In the genomic region with DNA sequence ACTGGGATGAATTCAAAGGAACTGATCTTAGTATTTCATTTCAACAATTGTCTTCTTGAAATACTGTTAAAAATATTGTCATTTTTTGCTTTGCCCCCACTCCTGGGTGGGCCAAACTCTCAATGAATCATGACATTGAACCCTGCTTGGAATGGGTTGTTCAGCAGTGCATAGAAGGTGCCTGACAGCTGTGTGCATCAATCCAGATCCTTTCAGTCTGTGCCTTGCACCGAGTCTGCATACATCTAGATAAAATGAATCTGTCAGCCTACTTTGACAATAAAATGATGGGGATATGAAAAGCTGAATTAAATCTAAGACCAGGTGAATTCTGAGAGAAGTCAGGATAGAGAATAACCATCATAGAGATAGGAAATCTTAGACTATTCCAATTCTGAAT, we compare ENCODE assay signal across 33 cellular contexts.
DNase-seq lines count a peak whose midpoint lies in the region; ATAC-seq, FAIRE-seq and TF ChIP-seq lines count a peak whose summit lies in the region.
"Had no signal": no experiment of that assay in that cellular context is flagged by ENCODE, and none has a peak within 500 bp of the region (broad histone marks: within the 10 kb centered on the region; RNA-seq: fewer than 3 reads in every experiment).

No MANE protein-coding gene starts in this region.

- no peaks in the 10 kb centered on the region for H3K4me1 Mint-ChIP-seq in progenitor cell of endocrine pancreas (ENCODE audit: low read depth)
- no peaks in the 10 kb centered on the region for H3K4me1 Mint-ChIP-seq in activated naive CD4-positive, alpha-beta T cell treated with anti-CD3 and anti-CD28 coated beads, Interleukin-2, amount 10 ng/mL, durations not matched to agents 7 days and 5 days
- H3K4me1 Mint-ChIP-seq: B cell; CD14-positive monocyte; CD4-positive, alpha-beta memory T cell; CD4-positive, CD25-positive, alpha-beta regulatory T cell; CD8-positive, alpha-beta memory T cell had no signal

- H3K9me2 ChIP-seq in neural cell (ENCODE audit: insufficient read depth, low read length) = no peaks in the 10 kb centered on the region

- no peak overlapping the region for H3K9ac ChIP-seq in neural cell (ENCODE audit: low read length)
- H3K9ac ChIP-seq: BLaER1; BLaER1 treated with 17β-estradiol and CSF1 and Interleukin-3, amounts not matched to agents 10 nM and 100 nM had no signal

- peak; percentile 17 for TF ChIP-seq RAD21 in neural cell (conservative IDR thresholded peaks at IDR 0.05)

- H3K36me3 ChIP-seq in neural cell (ENCODE audit: insufficient read depth, low read length) = no peaks in the 10 kb centered on the region
- H3K36me3 ChIP-seq: BE2C; BLaER1; BLaER1 treated with 17β-estradiol and CSF1 and Interleukin-3, amounts not matched to agents 10 nM and 100 nM had no signal

- peaks cover 5% of the 10 kb centered on the region for H3K36me3 Mint-ChIP-seq in progenitor cell of endocrine pancreas (ENCODE audit: insufficient read depth)
- H3K36me3 Mint-ChIP-seq in activated naive CD4-positive, alpha-beta T cell treated with anti-CD3 and anti-CD28 coated beads, Interleukin-2, amount 10 ng/mL, durations not matched to agents 7 days and 5 days = no peaks in the 10 kb centered on the region
- H3K36me3 Mint-ChIP-seq: CD14-positive monocyte; CD4-positive, alpha-beta memory T cell; CD4-positive, CD25-positive, alpha-beta regulatory T cell; CD8-positive, alpha-beta memory T cell; CD8-positive, alpha-beta T cell had no signal

- no peak overlapping the region for H3K4me3 Mint-ChIP-seq in progenitor cell of endocrine pancreas (ENCODE audit: low read depth)
- no peak overlapping the region for H3K4me3 Mint-ChIP-seq in activated naive CD4-positive, alpha-beta T cell treated with anti-CD3 and anti-CD28 coated beads, Interleukin-2, amount 10 ng/mL, durations not matched to agents 7 days and 5 days
- H3K4me3 Mint-ChIP-seq: B cell; CD14-positive monocyte; CD4-positive, alpha-beta T cell; CD4-positive, CD25-positive, alpha-beta regulatory T cell; CD8-positive, alpha-beta memory T cell; CD8-positive, alpha-beta T cell had no signal

- peaks cover 3% of the 10 kb centered on the region for H3K9me3 Mint-ChIP-seq in progenitor cell of endocrine pancreas (ENCODE audit: low read depth)
- no peaks in the 10 kb centered on the region for H3K9me3 Mint-ChIP-seq in activated naive CD4-positive, alpha-beta T cell treated with anti-CD3 and anti-CD28 coated beads, Interleukin-2, amount 10 ng/mL, durations not matched to agents 7 days and 5 days
- H3K9me3 Mint-ChIP-seq: CD4-positive, alpha-beta T cell had no signal

- H3K4me3 ChIP-seq in neural cell (ENCODE audit: low read length) = no peak overlapping the region
- H3K4me3 ChIP-seq: A549; BLaER1; BLaER1 treated with 17β-estradiol and CSF1 and Interleukin-3, amounts not matched to agents 10 nM and 100 nM had no signal

- no peaks in the 10 kb centered on the region for H3K27me3 Mint-ChIP-seq in progenitor cell of endocrine pancreas
- H3K27me3 Mint-ChIP-seq in activated naive CD4-positive, alpha-beta T cell treated with anti-CD3 and anti-CD28 coated beads, Interleukin-2, amount 10 ng/mL, durations not matched to agents 7 days and 5 days = no peaks in the 10 kb centered on the region
- H3K27me3 Mint-ChIP-seq: B cell; CD4-positive, alpha-beta memory T cell; CD4-positive, alpha-beta T cell; CD4-positive, CD25-positive, alpha-beta regulatory T cell; CD8-positive, alpha-beta memory T cell had no signal

- TF ChIP-seq CTCF in D721Med (IDR thresholded peaks at IDR 0.05; ENCODE audit: insufficient read depth, missing control alignments) (no peak), neural cell (IDR thresholded peaks at IDR 0.05; ENCODE audit: poor library complexity, severe bottlenecking) (no peak), progenitor cell of endocrine pancreas (IDR thresholded peaks at IDR 0.05; ENCODE audit: unreplicated experiment) (no peak)

- DNase-seq in D721Med (ENCODE audit: insufficient read length, low spot score) = no peak
- DNase-seq in progenitor cell of endocrine pancreas (ENCODE audit: low spot score, unreplicated experiment) = no peak
- DNase-seq in activated naive CD4-positive, alpha-beta T cell treated with anti-CD3 and anti-CD28 coated beads, Interleukin-2, amount 10 ng/mL, durations not matched to agents 7 days and 5 days = no peak
- DNase-seq: 8988T; ACHN; AML-193; BE2C; C1 segment of cervical spinal cord; Caco-2; Calu3; CD4-positive, alpha-beta memory T cell; CD4-positive, alpha-beta T cell; CD4-positive, CD25-positive, alpha-beta regulatory T cell; CD8-positive, alpha-beta memory T cell; CD8-positive, alpha-beta T cell; COR-L47; DMS 273 treated with DMSO at 0.1 percent for 48 hours; DMS153; DMS53; DMS79; DMS79 treated with DMSO at 0.1 percent for 48 hours; DND-41; EL had no signal

- no peak overlapping the region for H2AFZ ChIP-seq in neural cell (ENCODE audit: low read depth, low read length)

- H4K20me1 ChIP-seq in neural cell (ENCODE audit: insufficient read depth) = no peaks in the 10 kb centered on the region
- H4K20me1 ChIP-seq: BLaER1; BLaER1 treated with 17β-estradiol and CSF1 and Interleukin-3, amounts not matched to agents 10 nM and 100 nM had no signal

- peak overlapping the region; percentile 12 for H3K27ac Mint-ChIP-seq in progenitor cell of endocrine pancreas
- no peak overlapping the region for H3K27ac Mint-ChIP-seq in activated naive CD4-positive, alpha-beta T cell treated with anti-CD3 and anti-CD28 coated beads, Interleukin-2, amount 10 ng/mL, durations not matched to agents 7 days and 5 days
- H3K27ac Mint-ChIP-seq: B cell; CD14-positive monocyte; CD4-positive, alpha-beta memory T cell; CD4-positive, alpha-beta T cell; CD4-positive, CD25-positive, alpha-beta regulatory T cell; CD8-positive, alpha-beta memory T cell; CD8-positive, alpha-beta T cell had no signal

- H3K27ac ChIP-seq in neural cell (ENCODE audit: low read length) = peak overlapping the region; percentile 63
- H3K27ac ChIP-seq: 22Rv1; A549; BLaER1; BLaER1 treated with 17β-estradiol and CSF1 and Interleukin-3, amounts not matched to agents 10 nM and 100 nM; C4-2B had no signal

- peak; percentile 53 for FAIRE-seq in D721Med (lab: Jason Lieb, UNC)
- FAIRE-seq: A549 had no signal

- no peaks in the 10 kb centered on the region for H3F3A ChIP-seq in neural cell (ENCODE audit: insufficient read depth, low read length, poor library complexity, severe bottlenecking)

- no peak overlapping the region for H3K4me2 ChIP-seq in neural cell (ENCODE audit: low read length)
- H3K4me2 ChIP-seq: A549; BLaER1; BLaER1 treated with 17β-estradiol and CSF1 and Interleukin-3, amounts not matched to agents 10 nM and 100 nM had no signal

- no peaks in the 10 kb centered on the region for H3K79me2 ChIP-seq in neural cell (replicated peaks; ENCODE audit: insufficient read depth, low read length)

- H3K27me3 ChIP-seq in neural cell (ENCODE audit: insufficient read depth, low read depth, low read length) = no peaks in the 10 kb centered on the region
- H3K27me3 ChIP-seq: BE2C; BLaER1; BLaER1 treated with 17β-estradiol and CSF1 and Interleukin-3, amounts not matched to agents 10 nM and 100 nM had no signal

- no peaks in the 10 kb centered on the region for H3K9me3 ChIP-seq in neural cell (ENCODE audit: low read length)
- H3K9me3 ChIP-seq: A549; BE2C; BLaER1; BLaER1 treated with 17β-estradiol and CSF1 and Interleukin-3, amounts not matched to agents 10 nM and 100 nM; Caco-2 had no signal

- CTCF ChIA-PET in activated naive CD4-positive, alpha-beta T cell treated with anti-CD3 and anti-CD28 coated beads, Interleukin-2, amount 10 ng/mL, durations not matched to agents 7 days and 5 days (lab: Charles Lee) = no interaction called here

- ATAC-seq in HG03439 (IDR thresholded peaks at IDR 0.05; ENCODE audit: unreplicated experiment) (no peak), GM18519 (IDR thresholded peaks at IDR 0.05; ENCODE audit: low FRiP score, unreplicated experiment) (no peak)
- ATAC-seq: A549; CD8-positive, alpha-beta T cell had no signal

- TF ChIP-seq EP300 in neural cell (conservative IDR thresholded peaks at IDR 0.05; ENCODE audit: poor library complexity, severe bottlenecking) = peak; percentile 88

TF ChIP-seq in neural cell, 6 proteins besides CTCF, POLR2A, EP300 and RAD21:
- TF ChIP-seq, protein P1, sequence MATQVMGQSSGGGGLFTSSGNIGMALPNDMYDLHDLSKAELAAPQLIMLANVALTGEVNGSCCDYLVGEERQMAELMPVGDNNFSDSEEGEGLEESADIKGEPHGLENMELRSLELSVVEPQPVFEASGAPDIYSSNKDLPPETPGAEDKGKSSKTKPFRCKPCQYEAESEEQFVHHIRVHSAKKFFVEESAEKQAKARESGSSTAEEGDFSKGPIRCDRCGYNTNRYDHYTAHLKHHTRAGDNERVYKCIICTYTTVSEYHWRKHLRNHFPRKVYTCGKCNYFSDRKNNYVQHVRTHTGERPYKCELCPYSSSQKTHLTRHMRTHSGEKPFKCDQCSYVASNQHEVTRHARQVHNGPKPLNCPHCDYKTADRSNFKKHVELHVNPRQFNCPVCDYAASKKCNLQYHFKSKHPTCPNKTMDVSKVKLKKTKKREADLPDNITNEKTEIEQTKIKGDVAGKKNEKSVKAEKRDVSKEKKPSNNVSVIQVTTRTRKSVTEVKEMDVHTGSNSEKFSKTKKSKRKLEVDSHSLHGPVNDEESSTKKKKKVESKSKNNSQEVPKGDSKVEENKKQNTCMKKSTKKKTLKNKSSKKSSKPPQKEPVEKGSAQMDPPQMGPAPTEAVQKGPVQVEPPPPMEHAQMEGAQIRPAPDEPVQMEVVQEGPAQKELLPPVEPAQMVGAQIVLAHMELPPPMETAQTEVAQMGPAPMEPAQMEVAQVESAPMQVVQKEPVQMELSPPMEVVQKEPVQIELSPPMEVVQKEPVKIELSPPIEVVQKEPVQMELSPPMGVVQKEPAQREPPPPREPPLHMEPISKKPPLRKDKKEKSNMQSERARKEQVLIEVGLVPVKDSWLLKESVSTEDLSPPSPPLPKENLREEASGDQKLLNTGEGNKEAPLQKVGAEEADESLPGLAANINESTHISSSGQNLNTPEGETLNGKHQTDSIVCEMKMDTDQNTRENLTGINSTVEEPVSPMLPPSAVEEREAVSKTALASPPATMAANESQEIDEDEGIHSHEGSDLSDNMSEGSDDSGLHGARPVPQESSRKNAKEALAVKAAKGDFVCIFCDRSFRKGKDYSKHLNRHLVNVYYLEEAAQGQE (IDR thresholded peaks at IDR 0.05; ENCODE audit: borderline replicate concordance) = peak; percentile 48
- TF ChIP-seq MXI1 (conservative IDR thresholded peaks at IDR 0.05; ENCODE audit: poor library complexity, severe bottlenecking) (no peak), EZH2 (IDR thresholded peaks at IDR 0.05; ENCODE audit: borderline replicate concordance, insufficient read depth, low read length, poor library complexity, severe bottlenecking) (no peak), POLR2AphosphoS5 (IDR thresholded peaks at IDR 0.05) (peak; percentile 66), TAF1 (IDR thresholded peaks at IDR 0.05; ENCODE audit: low read depth) (no peak), SMC3 (conservative IDR thresholded peaks at IDR 0.05; ENCODE audit: poor library complexity) (no peak)
TF ChIP-seq in neural cell: peak in this region for 2.
